Comparison of ENCODE assay signal across 12 cellular contexts in genomic region chr10:110852897-110853296, GRCh38. TPM values are rescaled to one million over a fixed set of nuclear protein-coding genes. Genes with fewer than 3 reads are reported as not detected.
DNase-seq lines count a peak whose midpoint lies in the region; ATAC-seq lines count a peak whose summit lies in the region.
"Had no signal": no experiment of that assay in that cellular context is flagged by ENCODE, and none has a peak within 500 bp of the region (broad histone marks: within the 10 kb centered on the region; RNA-seq: fewer than 3 reads in every experiment).

No MANE protein-coding gene starts in this region.

- H3K4me1 ChIP-seq in esophagus (ENCODE audit: control insufficient read depth in 2 of 2, insufficient read depth in 2 of 2, low read length in 1 of 2), result peaks cover 3 to 10% of the 10 kb centered on the region in 2 donors

- H3K4me3 ChIP-seq in esophagus (ENCODE audit: low read depth in 1 of 2, low read length in 2 of 2), result no peak overlapping the region
- H3K4me3 ChIP-seq: A549, tibial artery had no signal

- H3K9me3 ChIP-seq in esophagus (ENCODE audit: control insufficient read depth in 2 of 2, insufficient read depth in 1 of 2, low read depth in 1 of 2, low read length in 1 of 2), result no peaks in the 10 kb centered on the region
- H3K9me3 ChIP-seq: A549, tibial artery had no signal

- H3K27me3 Mint-ChIP-seq in activated CD4-positive, alpha-beta T cell treated with anti-CD3 and anti-CD28 coated beads, Interleukin-2, amount 10 ng/mL, durations not matched to agents 7 days and 5 days, result no peaks in the 10 kb centered on the region
- no peaks in the 10 kb centered on the region for H3K27me3 Mint-ChIP-seq in T-cell
- H3K27me3 Mint-ChIP-seq: central memory CD8-positive, alpha-beta T cell had no signal

- H3K4me3 Mint-ChIP-seq in activated CD4-positive, alpha-beta T cell treated with anti-CD3 and anti-CD28 coated beads, Interleukin-2, amount 10 ng/mL, durations not matched to agents 7 days and 5 days, result no peak overlapping the region
- peak overlapping the region in 2 of 3 donors; percentile 59 to 63 for H3K4me3 Mint-ChIP-seq in T-cell

- H3K36me3 Mint-ChIP-seq in activated CD4-positive, alpha-beta T cell treated with anti-CD3 and anti-CD28 coated beads, Interleukin-2, amount 10 ng/mL, durations not matched to agents 7 days and 5 days (ENCODE audit: low read depth), result peaks cover 11% of the 10 kb centered on the region
- H3K36me3 Mint-ChIP-seq in T-cell, result no peaks in the 10 kb centered on the region

- whole genome bisulfite sequencing in esophagus, 2 donors, result 62 to 66% methylated on average over 4 of the region's 4 CpGs

- H3K36me3 ChIP-seq in esophagus (ENCODE audit: control insufficient read depth in 2 of 2, insufficient read depth in 2 of 2, low read length in 1 of 2), result no peaks in the 10 kb centered on the region
- H3K36me3 ChIP-seq: tibial artery had no signal

- CTCF ChIA-PET in activated CD4-positive, alpha-beta T cell treated with anti-CD3 and anti-CD28 coated beads, Interleukin-2, amount 10 ng/mL, durations not matched to agents 7 days and 5 days (lab: Charles Lee), result interaction anchor here (0.8 to 3.5 kb wide), 13 partner anchors 8 to 66 kb away, joined by 3 to 15 read pairs (median 3); partner anchors contain the start of gene BBIP1
- CTCF ChIA-PET in T-cell (lab: Charles Lee), result interaction anchor here (0.7 to 1.6 kb wide), 5 partner anchors 12 to 548 kb away, joined by 3 to 7 read pairs (median 3); partner anchors contain the start of gene SMNDC1 (in 1 of the 2)

- peaks cover 9% of the 10 kb centered on the region for H3K9me3 Mint-ChIP-seq in activated CD4-positive, alpha-beta T cell treated with anti-CD3 and anti-CD28 coated beads, Interleukin-2, amount 10 ng/mL, durations not matched to agents 7 days and 5 days
- H3K9me3 Mint-ChIP-seq in T-cell, result peaks cover 0 to 4% (median 0%) of the 10 kb centered on the region in 3 donors

- POLR2A ChIA-PET in activated CD4-positive, alpha-beta T cell treated with anti-CD3 and anti-CD28 coated beads, Interleukin-2, amount 10 ng/mL, durations not matched to agents 7 days and 5 days (lab: Charles Lee), result no interaction called here
- POLR2A ChIA-PET in T-cell (lab: Charles Lee), result no interaction called here

- H3K27ac Mint-ChIP-seq in activated CD4-positive, alpha-beta T cell treated with anti-CD3 and anti-CD28 coated beads, Interleukin-2, amount 10 ng/mL, durations not matched to agents 7 days and 5 days, result no peak overlapping the region
- peak overlapping the region; percentile 67 to 80 for H3K27ac Mint-ChIP-seq in T-cell

- no peaks in the 10 kb centered on the region for H3K27me3 ChIP-seq in esophagus (ENCODE audit: control insufficient read depth in 1 of 2, insufficient read depth in 2 of 2, low read length in 2 of 2)
- H3K27me3 ChIP-seq: tibial artery had no signal

- peaks cover 75% of the 10 kb centered on the region for H3K4me1 Mint-ChIP-seq in activated CD4-positive, alpha-beta T cell treated with anti-CD3 and anti-CD28 coated beads, Interleukin-2, amount 10 ng/mL, durations not matched to agents 7 days and 5 days
- peaks cover 80 to 86% (median 85%) of the 10 kb centered on the region in 3 donors for H3K4me1 Mint-ChIP-seq in T-cell

- ATAC-seq in T-cell (replicated peaks in 1 of 4), result peak in 1 of 4 experiments; percentile 18
- no peak for ATAC-seq in stimulated activated naive CD8-positive, alpha-beta T cell treated with anti-CD3 and anti-CD28 coated beads, Interleukin-15, Interleukin-2, amounts not matched to agents 100 U/mL and 50 U/mL, for 24 hours

- H3K27ac ChIP-seq in esophagus (ENCODE audit: low read depth in 2 of 2, low read length in 1 of 2), result peak overlapping the region; percentile 17 to 86
- H3K27ac ChIP-seq: tibial artery had no signal

- DNase-seq in activated CD4-positive, alpha-beta T cell treated with anti-CD3 and anti-CD28 coated beads, Interleukin-2, amount 10 ng/mL, durations not matched to agents 7 days and 5 days, result peak; percentile 4
- no peak for DNase-seq in activated CD4-positive, alpha-beta T cell treated with anti-CD3 and anti-CD28 coated beads, Interleukin-2, amount 50 U/mL, for 48 hours
- DNase-seq in T-cell, result no peak
- DNase-seq in stimulated activated naive CD8-positive, alpha-beta T cell treated with anti-CD3 and anti-CD28 coated beads, Interleukin-15, Interleukin-2, amounts not matched to agents 100 U/mL and 50 U/mL, for 24 hours, result peak; percentile 1
- DNase-seq in NCI-H446 (lab: John Stamatoyannopoulos, UW), result no peak
- DNase-seq in stimulated activated CD4-positive, alpha-beta T cell treated with anti-CD3 and anti-CD28 coated beads, Interleukin-2, amount 100 ng/mL, for 24 hours, result no peak
- no peak for DNase-seq in NCI-H446 treated with DMSO at 0.1 percent for 48 hours (lab: John Stamatoyannopoulos, UW)
- DNase-seq: NCI-H345, tibial artery had no signal

RNA-seq across cellular contexts. Expression of gene PDCD4, which starts 18.8 kb away (rescaled TPM):
- total RNA-seq in activated CD4-positive, alpha-beta T cell treated with anti-CD3 and anti-CD28 coated beads, Interleukin-2, amount 10 ng/mL, durations not matched to agents 7 days and 5 days, result 10 to 100 TPM; 63.8 to 81.0 TPM
- total RNA-seq in T-cell, result 100 to 1,000 TPM; 239 to 335 (median 309) TPM
- 100 to 1,000 TPM; 116 to 203 TPM for polyA plus RNA-seq in esophagus

Comparison
In these comparisons a context has a peak if more than half of its experiments do, and no peak if none do; other contexts are left out.
1. DNase-seq: peak in activated CD4-positive, alpha-beta T cell treated with anti-CD3 and anti-CD28 coated beads, Interleukin-2, amount 10 ng/mL, durations not matched to agents 7 days and 5 days (single experiment) and stimulated activated naive CD8-positive, alpha-beta T cell treated with anti-CD3 and anti-CD28 coated beads, Interleukin-15, Interleukin-2, amounts not matched to agents 100 U/mL and 50 U/mL, for 24 hours (single experiment); none in activated CD4-positive, alpha-beta T cell treated with anti-CD3 and anti-CD28 coated beads, Interleukin-2, amount 50 U/mL, for 48 hours (0 of 2), T-cell (0 of 34), NCI-H446 (0 of 2), stimulated activated CD4-positive, alpha-beta T cell treated with anti-CD3 and anti-CD28 coated beads, Interleukin-2, amount 100 ng/mL, for 24 hours (0 of 2) and NCI-H446 treated with DMSO at 0.1 percent for 48 hours (single experiment).